ENCODE assay signal across 8 cellular contexts in genomic region chrX:24241822-24242648, GRCh38.
DNase-seq lines count a peak whose midpoint lies in the region; ATAC-seq and TF ChIP-seq lines count a peak whose summit lies in the region.

No MANE protein-coding gene starts in this region.

- POLR2A ChIA-PET in A673 (lab: Charles Lee; ENCODE audit: low non-redundant PET): no interaction called here

- no peaks in the 10 kb centered on the region for H3K36me3 Mint-ChIP-seq in naive B cell

- CTCF ChIA-PET in A673 (lab: Charles Lee): interaction anchor here (0.6 to 0.7 kb wide), 3 partner anchors 17 to 600 kb away, joined by 4 to 9 read pairs (median 4); no protein-coding TSS in a partner anchor

- TF ChIP-seq CTCF in A673 (conservative IDR thresholded peaks at IDR 0.05; ENCODE audit: low read depth, low read length): peak; percentile 65

- H3K27ac ChIP-seq in A673 (ENCODE audit: low read depth, low read length, poor library complexity, severe bottlenecking): no peak overlapping the region

- peak; percentile 13 for ATAC-seq in HG02852 (IDR thresholded peaks at IDR 0.05; ENCODE audit: unreplicated experiment)
- peak in 1 of 2 donors; percentile 27 for ATAC-seq in naive B cell (ENCODE audit: low read depth in 2 of 2)
- ATAC-seq in HG03565 (IDR thresholded peaks at IDR 0.05; ENCODE audit: unreplicated experiment): no peak
- ATAC-seq in HG02970 (IDR thresholded peaks at IDR 0.05; ENCODE audit: low FRiP score, unreplicated experiment): no peak

- no peaks in the 10 kb centered on the region for H3K9me3 ChIP-seq in A673 (ENCODE audit: low read depth, low read length, poor library complexity, severe bottlenecking)

- H3K36me3 ChIP-seq in A673 (ENCODE audit: insufficient read depth, low read length, poor library complexity, severe bottlenecking): no peaks in the 10 kb centered on the region

- peaks cover 0 to 7% (median 0%) of the 10 kb centered on the region in 3 donors for H3K4me1 Mint-ChIP-seq in naive B cell

- H3K27ac Mint-ChIP-seq in naive B cell: peak overlapping the region in 1 of 6 donors; percentile 7

- H3K4me1 ChIP-seq in A673 (ENCODE audit: insufficient read depth, low read length, poor library complexity, severe bottlenecking): peaks cover 36% of the 10 kb centered on the region

- no peaks in the 10 kb centered on the region for H3K9me3 Mint-ChIP-seq in naive B cell

- intact Hi-C loops in A673 (cut with micrococcal nuclease; ENCODE audit: unreplicated experiment): loop anchor here (2.0 to 5.0 kb wide), 2 partner anchors 95 to 161 kb away; partner anchors contain the start of gene ZFX

- H3K27me3 ChIP-seq in A673 (replicated peaks; ENCODE audit: insufficient read depth, low read depth, low read length, poor library complexity): no peaks in the 10 kb centered on the region

- H3K4me3 ChIP-seq in A673 (ENCODE audit: low read depth, low read length, poor library complexity, severe bottlenecking): no peak overlapping the region

- no TSS peak for BruUV-seq in A673 (replicated peaks; lab: Mats Ljungman, UMichigan)

- H3K27me3 Mint-ChIP-seq in naive B cell: peaks cover 0 to 14% (median 5%) of the 10 kb centered on the region in 3 donors

- DNase-seq in A673 (ENCODE audit: low spot score): peak; percentile 80
- DNase-seq in GDM1 (lab: John Stamatoyannopoulos, UW): peak; percentile 13
- DNase-seq in NCI-H510A treated with DMSO at 0.1 percent for 48 hours (lab: John Stamatoyannopoulos, UW): peak; percentile 6
- DNase-seq in effector CD8-positive, alpha-beta T cell (lab: John Stamatoyannopoulos, UW): peak; percentile 0
- peak; percentile 20 for DNase-seq in naive B cell

- no peak overlapping the region for H3K4me3 Mint-ChIP-seq in naive B cell

Comparison
In these comparisons a context has a peak if more than half of its experiments do, and no peak if none do; other contexts are left out.
1. DNase-seq: peak in every context shown above with its lines; median percentile 80 in A673; 20 in naive B cell; 13 in GDM1; 6 in NCI-H510A treated with DMSO at 0.1 percent for 48 hours; 0 in effector CD8-positive, alpha-beta T cell.